ENCODE assay signal across 27 cellular contexts in genomic region chr3:160883373-160883772, GRCh38.
"Had no signal": no experiment of that assay in that cellular context is flagged by ENCODE, and none has a peak within 500 bp of the region (broad histone marks: within the 10 kb centered on the region; RNA-seq: fewer than 3 reads in every experiment).

No MANE protein-coding gene starts in this region.

- H3K9me3 ChIP-seq: gastroesophageal sphincter, neutrophil, pancreas, prostate gland, right atrium auricular region had no signal

- H3K27ac ChIP-seq: coronary artery, gastroesophageal sphincter, neutrophil, pancreas, prostate gland, right atrium auricular region, spleen, tibial nerve had no signal

- H3K4me3 ChIP-seq: coronary artery, dorsolateral prefrontal cortex, gastroesophageal sphincter, pancreas, prostate gland, right atrium auricular region, spleen, tibial nerve had no signal

- FAIRE-seq: pancreas had no signal

- H3K4me1 ChIP-seq: pancreas, prostate gland, tibial nerve had no signal

- H3K27me3 ChIP-seq: dorsolateral prefrontal cortex, gastroesophageal sphincter, neutrophil, pancreas, right atrium auricular region, spleen, tibial nerve had no signal

- H3K27ac Mint-ChIP-seq: activated naive CD4-positive, alpha-beta T cell treated with anti-CD3 and anti-CD28 coated beads, Interleukin-2, amount 50 U/mL, for 72 hours; activated T-cell treated with anti-CD3 and anti-CD28 coated beads, Interleukin-2, amount 50 U/mL, for 72 hours; mesothelial cell of epicardium had no signal

- H3K27me3 Mint-ChIP-seq: brain, naive B cell had no signal

- H3K4me3 Mint-ChIP-seq: activated T-cell treated with anti-CD3 and anti-CD28 coated beads, Interleukin-2, amount 50 U/mL, for 72 hours; brain; immature natural killer cell; mesothelial cell of epicardium; naive B cell; nephron progenitor cell had no signal

- H3K36me3 ChIP-seq: gastroesophageal sphincter, neutrophil, pancreas, prostate gland, right atrium auricular region, spleen, tibial nerve had no signal

- ATAC-seq: activated naive CD4-positive, alpha-beta T cell treated with anti-CD3 and anti-CD28 coated beads, Interleukin-2, amount 50 U/mL, for 72 hours; activated T-cell treated with anti-CD3 and anti-CD28 coated beads, Interleukin-2, amount 50 U/mL, for 72 hours; gastroesophageal sphincter; left colon; pancreas had no signal

- DNase-seq: activated CD4-positive, alpha-beta T cell treated with anti-CD3 and anti-CD28 coated beads for 4 hours; activated CD4-positive, alpha-beta T cell treated with anti-CD3 and anti-CD28 coated beads, Interleukin-2, amount 50 U/mL, for 4 hours; activated naive CD4-positive, alpha-beta T cell; activated T-cell treated with anti-CD3 and anti-CD28 coated beads for 4 hours; activated T-cell treated with anti-CD3 and anti-CD28 coated beads, Interleukin-2, amount 50 U/mL, for 72 hours; anterior cingulate cortex; dorsolateral prefrontal cortex; effector memory CD4-positive, alpha-beta T cell; erythroblast; hypothalamus; immature natural killer cell; kidney; left colon; naive B cell; nephron progenitor cell; pancreas; spleen; stimulated activated naive CD4-positive, alpha-beta T cell had no signal
